ENCODE assay signal across 1 cellular context in the genomic region with DNA sequence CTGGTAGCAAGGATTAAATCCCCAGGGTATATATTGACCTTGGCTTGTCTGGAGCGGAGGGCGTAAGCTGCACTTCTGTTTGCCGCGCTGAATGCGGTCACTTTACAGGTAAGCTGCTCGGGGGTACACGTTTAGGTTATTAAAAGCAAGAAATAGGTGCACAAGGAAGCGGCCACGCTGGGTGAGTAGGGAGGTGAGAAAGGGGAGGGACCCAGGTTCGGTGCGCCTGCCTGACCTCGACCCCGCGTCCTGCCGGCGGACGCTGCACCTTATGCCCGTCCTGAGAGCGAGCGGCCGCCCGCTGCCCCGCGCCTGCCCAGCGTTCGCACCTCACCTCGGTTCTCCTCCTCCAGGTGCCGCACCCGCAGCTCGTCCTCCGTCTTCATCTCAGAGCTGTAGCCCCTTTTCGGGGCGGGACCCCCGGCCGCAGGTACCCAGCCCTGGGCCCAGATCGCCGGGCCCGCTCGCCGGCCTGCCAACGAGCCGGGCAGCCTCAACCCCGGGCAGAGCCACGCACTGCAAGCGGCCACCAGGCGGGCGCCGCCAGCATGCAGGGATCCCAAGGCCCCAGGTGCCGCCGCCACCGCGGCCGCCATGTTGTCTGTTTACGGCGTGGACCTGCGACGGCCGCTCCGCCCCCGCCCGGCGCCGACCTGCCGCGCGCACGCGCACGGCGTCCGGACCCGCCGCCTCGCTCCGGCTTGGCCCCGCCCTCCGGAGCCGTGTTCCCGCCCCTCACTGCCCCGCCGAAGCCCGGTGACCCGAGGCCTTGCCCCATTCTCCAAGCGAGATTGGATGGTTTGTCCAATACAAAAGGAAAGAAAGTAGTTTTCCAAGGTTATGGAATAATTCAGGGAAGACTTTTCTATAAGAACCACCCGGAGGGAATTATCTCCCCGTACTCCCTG.
A peak's percentile ranks its signal among the peaks of the same experiment; 100 is the strongest.
TF ChIP-seq lines count a peak whose summit lies in the region.

A gene with protein sequence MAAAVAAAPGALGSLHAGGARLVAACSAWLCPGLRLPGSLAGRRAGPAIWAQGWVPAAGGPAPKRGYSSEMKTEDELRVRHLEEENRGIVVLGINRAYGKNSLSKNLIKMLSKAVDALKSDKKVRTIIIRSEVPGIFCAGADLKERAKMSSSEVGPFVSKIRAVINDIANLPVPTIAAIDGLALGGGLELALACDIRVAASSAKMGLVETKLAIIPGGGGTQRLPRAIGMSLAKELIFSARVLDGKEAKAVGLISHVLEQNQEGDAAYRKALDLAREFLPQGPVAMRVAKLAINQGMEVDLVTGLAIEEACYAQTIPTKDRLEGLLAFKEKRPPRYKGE (minus strand): TSS at position 625 of the 908 bp plus-strand sequence. CDS start 29 bp downstream, at position 596.

TF ChIP-seq in HepG2, 621 proteins besides CTCF, POLR2A, EP300 and RAD21 (continued from another document and continues in another):
- TF ChIP-seq, protein P1, sequence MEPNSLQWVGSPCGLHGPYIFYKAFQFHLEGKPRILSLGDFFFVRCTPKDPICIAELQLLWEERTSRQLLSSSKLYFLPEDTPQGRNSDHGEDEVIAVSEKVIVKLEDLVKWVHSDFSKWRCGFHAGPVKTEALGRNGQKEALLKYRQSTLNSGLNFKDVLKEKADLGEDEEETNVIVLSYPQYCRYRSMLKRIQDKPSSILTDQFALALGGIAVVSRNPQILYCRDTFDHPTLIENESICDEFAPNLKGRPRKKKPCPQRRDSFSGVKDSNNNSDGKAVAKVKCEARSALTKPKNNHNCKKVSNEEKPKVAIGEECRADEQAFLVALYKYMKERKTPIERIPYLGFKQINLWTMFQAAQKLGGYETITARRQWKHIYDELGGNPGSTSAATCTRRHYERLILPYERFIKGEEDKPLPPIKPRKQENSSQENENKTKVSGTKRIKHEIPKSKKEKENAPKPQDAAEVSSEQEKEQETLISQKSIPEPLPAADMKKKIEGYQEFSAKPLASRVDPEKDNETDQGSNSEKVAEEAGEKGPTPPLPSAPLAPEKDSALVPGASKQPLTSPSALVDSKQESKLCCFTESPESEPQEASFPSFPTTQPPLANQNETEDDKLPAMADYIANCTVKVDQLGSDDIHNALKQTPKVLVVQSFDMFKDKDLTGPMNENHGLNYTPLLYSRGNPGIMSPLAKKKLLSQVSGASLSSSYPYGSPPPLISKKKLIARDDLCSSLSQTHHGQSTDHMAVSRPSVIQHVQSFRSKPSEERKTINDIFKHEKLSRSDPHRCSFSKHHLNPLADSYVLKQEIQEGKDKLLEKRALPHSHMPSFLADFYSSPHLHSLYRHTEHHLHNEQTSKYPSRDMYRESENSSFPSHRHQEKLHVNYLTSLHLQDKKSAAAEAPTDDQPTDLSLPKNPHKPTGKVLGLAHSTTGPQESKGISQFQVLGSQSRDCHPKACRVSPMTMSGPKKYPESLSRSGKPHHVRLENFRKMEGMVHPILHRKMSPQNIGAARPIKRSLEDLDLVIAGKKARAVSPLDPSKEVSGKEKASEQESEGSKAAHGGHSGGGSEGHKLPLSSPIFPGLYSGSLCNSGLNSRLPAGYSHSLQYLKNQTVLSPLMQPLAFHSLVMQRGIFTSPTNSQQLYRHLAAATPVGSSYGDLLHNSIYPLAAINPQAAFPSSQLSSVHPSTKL (CRISPR knock-in tag; IDR thresholded peaks at IDR 0.05): 0 out of 2 replicates have a peak, but pooled peaks have one; percentile 32
- TF ChIP-seq SP5 (CRISPR knock-in tag; IDR thresholded peaks at IDR 0.05; ENCODE audit: borderline replicate concordance, low read depth) (0 out of 2 replicates have a peak, but pooled peaks have one; percentile 15), ZNF33A (CRISPR knock-in tag; IDR thresholded peaks at IDR 0.05; ENCODE audit: borderline replicate concordance) (no peak), TMF1 (CRISPR knock-in tag; IDR thresholded peaks at IDR 0.05; ENCODE audit: low read depth) (0 out of 2 replicates have a peak, but pooled peaks have one; percentile 72), ZSCAN30 (CRISPR knock-in tag; IDR thresholded peaks at IDR 0.05) (no peak), HOXA3 (CRISPR knock-in tag; IDR thresholded peaks at IDR 0.05) (peak; percentile 93), NFYC (CRISPR knock-in tag; IDR thresholded peaks at IDR 0.05) (no peak), MTA1 (CRISPR knock-in tag; IDR thresholded peaks at IDR 0.05; ENCODE audit: borderline replicate concordance) (no peak), SALL2 (CRISPR knock-in tag; IDR thresholded peaks at IDR 0.05) (no peak), ZNF670 (CRISPR knock-in tag; IDR thresholded peaks at IDR 0.05; ENCODE audit: borderline replicate concordance) (no peak), HNRNPLL (IDR thresholded peaks at IDR 0.05; ENCODE audit: low read depth, low read length, poor library complexity, severe bottlenecking) (peak; percentile 52), SIN3B (IDR thresholded peaks at IDR 0.05; ENCODE audit: low read length) (no peak; the same call in 1 of the 2 replicates), DNMT3B (CRISPR knock-in tag; conservative IDR thresholded peaks at IDR 0.05) (no peak), TAF15 (IDR thresholded peaks at IDR 0.05; ENCODE audit: low read depth, low read length, poor library complexity, severe bottlenecking) (no peak), ZBTB38 (CRISPR knock-in tag; IDR thresholded peaks at IDR 0.05) (no peak), ZNF256 (CRISPR knock-in tag; conservative IDR thresholded peaks at IDR 0.05) (no peak), ZNF543 (CRISPR knock-in tag; IDR thresholded peaks at IDR 0.05) (no peak), MAFG (CRISPR knock-in tag; IDR thresholded peaks at IDR 0.05) (no peak), ZMYM4 (CRISPR knock-in tag; IDR thresholded peaks at IDR 0.05) (no peak), RNF2 (conservative IDR thresholded peaks at IDR 0.05; ENCODE audit: low read depth) (no peak), ZNF891 (CRISPR knock-in tag; IDR thresholded peaks at IDR 0.05) (peak; percentile 78), ZNF749 (CRISPR knock-in tag; IDR thresholded peaks at IDR 0.05; ENCODE audit: borderline replicate concordance) (0 out of 2 replicates have a peak, but pooled peaks have one; percentile 51), RARA (CRISPR knock-in tag; IDR thresholded peaks at IDR 0.05) (no peak), HCFC1 (IDR thresholded peaks at IDR 0.05; ENCODE audit: low read depth, low read length) (no peak), NAIF1 (CRISPR knock-in tag; IDR thresholded peaks at IDR 0.05; ENCODE audit: borderline replicate concordance) (no peak), ZNF598 (CRISPR knock-in tag; IDR thresholded peaks at IDR 0.05; ENCODE audit: borderline replicate concordance) (no peak), PITX1 (CRISPR knock-in tag; IDR thresholded peaks at IDR 0.05) (0 out of 2 replicates have a peak, but pooled peaks have one; percentile 16), ATAD3A (CRISPR knock-in tag; IDR thresholded peaks at IDR 0.05) (no peak), ZNF367 (CRISPR knock-in tag; IDR thresholded peaks at IDR 0.05; ENCODE audit: borderline replicate concordance) (no peak), ZNF782 (CRISPR knock-in tag; IDR thresholded peaks at IDR 0.05; ENCODE audit: borderline replicate concordance) (no peak), U2AF2 (IDR thresholded peaks at IDR 0.05; ENCODE audit: low read depth, low read length) (no peak), TEAD2 (CRISPR knock-in tag; IDR thresholded peaks at IDR 0.05) (no peak), ZNF124 (CRISPR knock-in tag; IDR thresholded peaks at IDR 0.05) (no peak), ZNF138 (CRISPR knock-in tag; IDR thresholded peaks at IDR 0.05; ENCODE audit: low read depth) (no peak), ESRRA (CRISPR knock-in tag; IDR thresholded peaks at IDR 0.05; ENCODE audit: low read depth) (peak; percentile 75; the same call in 1 of the 2 replicates), NR2F2 (IDR thresholded peaks at IDR 0.05; ENCODE audit: borderline replicate concordance, low read depth) (no peak), CBX2 (IDR thresholded peaks at IDR 0.05; ENCODE audit: low read depth, low read length) (no peak), CBX2 (CRISPR knock-in tag; IDR thresholded peaks at IDR 0.05; ENCODE audit: low read depth) (no peak), CEBPG (CRISPR knock-in tag; IDR thresholded peaks at IDR 0.05) (no peak), MEIS2 (CRISPR knock-in tag; IDR thresholded peaks at IDR 0.05) (peak; percentile 49; the same call in 1 of the 2 replicates), HMG20A (CRISPR knock-in tag; IDR thresholded peaks at IDR 0.05; ENCODE audit: borderline replicate concordance) (no peak), ZNF501 (CRISPR knock-in tag; IDR thresholded peaks at IDR 0.05) (peak; percentile 75)
- TF ChIP-seq, protein P2, sequence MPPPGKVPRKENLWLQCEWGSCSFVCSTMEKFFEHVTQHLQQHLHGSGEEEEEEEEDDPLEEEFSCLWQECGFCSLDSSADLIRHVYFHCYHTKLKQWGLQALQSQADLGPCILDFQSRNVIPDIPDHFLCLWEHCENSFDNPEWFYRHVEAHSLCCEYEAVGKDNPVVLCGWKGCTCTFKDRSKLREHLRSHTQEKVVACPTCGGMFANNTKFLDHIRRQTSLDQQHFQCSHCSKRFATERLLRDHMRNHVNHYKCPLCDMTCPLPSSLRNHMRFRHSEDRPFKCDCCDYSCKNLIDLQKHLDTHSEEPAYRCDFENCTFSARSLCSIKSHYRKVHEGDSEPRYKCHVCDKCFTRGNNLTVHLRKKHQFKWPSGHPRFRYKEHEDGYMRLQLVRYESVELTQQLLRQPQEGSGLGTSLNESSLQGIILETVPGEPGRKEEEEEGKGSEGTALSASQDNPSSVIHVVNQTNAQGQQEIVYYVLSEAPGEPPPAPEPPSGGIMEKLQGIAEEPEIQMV (CRISPR knock-in tag; IDR thresholded peaks at IDR 0.05; ENCODE audit: low read depth): peak; percentile 94
- TF ChIP-seq, protein P3, sequence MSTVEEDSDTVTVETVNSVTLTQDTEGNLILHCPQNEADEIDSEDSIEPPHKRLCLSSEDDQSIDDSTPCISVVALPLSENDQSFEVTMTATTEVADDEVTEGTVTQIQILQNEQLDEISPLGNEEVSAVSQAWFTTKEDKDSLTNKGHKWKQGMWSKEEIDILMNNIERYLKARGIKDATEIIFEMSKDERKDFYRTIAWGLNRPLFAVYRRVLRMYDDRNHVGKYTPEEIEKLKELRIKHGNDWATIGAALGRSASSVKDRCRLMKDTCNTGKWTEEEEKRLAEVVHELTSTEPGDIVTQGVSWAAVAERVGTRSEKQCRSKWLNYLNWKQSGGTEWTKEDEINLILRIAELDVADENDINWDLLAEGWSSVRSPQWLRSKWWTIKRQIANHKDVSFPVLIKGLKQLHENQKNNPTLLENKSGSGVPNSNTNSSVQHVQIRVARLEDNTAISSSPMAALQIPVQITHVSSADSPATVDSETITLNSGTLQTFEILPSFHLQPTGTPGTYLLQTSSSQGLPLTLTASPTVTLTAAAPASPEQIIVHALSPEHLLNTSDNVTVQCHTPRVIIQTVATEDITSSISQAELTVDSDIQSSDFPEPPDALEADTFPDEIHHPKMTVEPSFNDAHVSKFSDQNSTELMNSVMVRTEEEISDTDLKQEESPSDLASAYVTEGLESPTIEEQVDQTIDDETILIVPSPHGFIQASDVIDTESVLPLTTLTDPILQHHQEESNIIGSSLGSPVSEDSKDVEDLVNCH (CRISPR knock-in tag; IDR thresholded peaks at IDR 0.05): no peak
- TF ChIP-seq, protein P4, sequence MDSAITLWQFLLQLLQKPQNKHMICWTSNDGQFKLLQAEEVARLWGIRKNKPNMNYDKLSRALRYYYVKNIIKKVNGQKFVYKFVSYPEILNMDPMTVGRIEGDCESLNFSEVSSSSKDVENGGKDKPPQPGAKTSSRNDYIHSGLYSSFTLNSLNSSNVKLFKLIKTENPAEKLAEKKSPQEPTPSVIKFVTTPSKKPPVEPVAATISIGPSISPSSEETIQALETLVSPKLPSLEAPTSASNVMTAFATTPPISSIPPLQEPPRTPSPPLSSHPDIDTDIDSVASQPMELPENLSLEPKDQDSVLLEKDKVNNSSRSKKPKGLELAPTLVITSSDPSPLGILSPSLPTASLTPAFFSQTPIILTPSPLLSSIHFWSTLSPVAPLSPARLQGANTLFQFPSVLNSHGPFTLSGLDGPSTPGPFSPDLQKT (CRISPR knock-in tag; IDR thresholded peaks at IDR 0.05; ENCODE audit: borderline replicate concordance): no peak
- TF ChIP-seq, protein P5, sequence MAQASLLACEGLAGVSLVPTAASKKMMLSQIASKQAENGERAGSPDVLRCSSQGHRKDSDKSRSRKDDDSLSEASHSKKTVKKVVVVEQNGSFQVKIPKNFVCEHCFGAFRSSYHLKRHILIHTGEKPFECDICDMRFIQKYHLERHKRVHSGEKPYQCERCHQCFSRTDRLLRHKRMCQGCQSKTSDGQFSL (CRISPR knock-in tag; IDR thresholded peaks at IDR 0.05): no peak; the same call in 1 of the 2 replicates
- TF ChIP-seq, protein P6, sequence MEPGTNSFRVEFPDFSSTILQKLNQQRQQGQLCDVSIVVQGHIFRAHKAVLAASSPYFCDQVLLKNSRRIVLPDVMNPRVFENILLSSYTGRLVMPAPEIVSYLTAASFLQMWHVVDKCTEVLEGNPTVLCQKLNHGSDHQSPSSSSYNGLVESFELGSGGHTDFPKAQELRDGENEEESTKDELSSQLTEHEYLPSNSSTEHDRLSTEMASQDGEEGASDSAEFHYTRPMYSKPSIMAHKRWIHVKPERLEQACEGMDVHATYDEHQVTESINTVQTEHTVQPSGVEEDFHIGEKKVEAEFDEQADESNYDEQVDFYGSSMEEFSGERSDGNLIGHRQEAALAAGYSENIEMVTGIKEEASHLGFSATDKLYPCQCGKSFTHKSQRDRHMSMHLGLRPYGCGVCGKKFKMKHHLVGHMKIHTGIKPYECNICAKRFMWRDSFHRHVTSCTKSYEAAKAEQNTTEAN (CRISPR knock-in tag; conservative IDR thresholded peaks at IDR 0.05): peak; percentile 46; the same call in 1 of the 2 replicates
- TF ChIP-seq, protein P7, sequence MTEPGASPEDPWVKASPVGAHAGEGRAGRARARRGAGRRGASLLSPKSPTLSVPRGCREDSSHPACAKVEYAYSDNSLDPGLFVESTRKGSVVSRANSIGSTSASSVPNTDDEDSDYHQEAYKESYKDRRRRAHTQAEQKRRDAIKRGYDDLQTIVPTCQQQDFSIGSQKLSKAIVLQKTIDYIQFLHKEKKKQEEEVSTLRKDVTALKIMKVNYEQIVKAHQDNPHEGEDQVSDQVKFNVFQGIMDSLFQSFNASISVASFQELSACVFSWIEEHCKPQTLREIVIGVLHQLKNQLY (CRISPR knock-in tag; IDR thresholded peaks at IDR 0.05): no peak
- TF ChIP-seq, protein P8, sequence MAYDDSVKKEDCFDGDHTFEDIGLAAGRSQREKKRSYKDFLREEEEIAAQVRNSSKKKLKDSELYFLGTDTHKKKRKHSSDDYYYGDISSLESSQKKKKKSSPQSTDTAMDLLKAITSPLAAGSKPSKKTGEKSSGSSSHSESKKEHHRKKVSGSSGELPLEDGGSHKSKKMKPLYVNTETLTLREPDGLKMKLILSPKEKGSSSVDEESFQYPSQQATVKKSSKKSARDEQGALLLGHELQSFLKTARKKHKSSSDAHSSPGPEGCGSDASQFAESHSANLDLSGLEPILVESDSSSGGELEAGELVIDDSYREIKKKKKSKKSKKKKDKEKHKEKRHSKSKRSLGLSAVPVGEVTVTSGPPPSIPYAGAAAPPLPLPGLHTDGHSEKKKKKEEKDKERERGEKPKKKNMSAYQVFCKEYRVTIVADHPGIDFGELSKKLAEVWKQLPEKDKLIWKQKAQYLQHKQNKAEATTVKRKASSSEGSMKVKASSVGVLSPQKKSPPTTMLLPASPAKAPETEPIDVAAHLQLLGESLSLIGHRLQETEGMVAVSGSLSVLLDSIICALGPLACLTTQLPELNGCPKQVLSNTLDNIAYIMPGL (CRISPR knock-in tag; IDR thresholded peaks at IDR 0.05; ENCODE audit: borderline replicate concordance in 1 of 2, low read depth in 1 of 2): peak; percentile 30 to 53; a peak in 1 of 4 replicates
- TF ChIP-seq, protein P9, sequence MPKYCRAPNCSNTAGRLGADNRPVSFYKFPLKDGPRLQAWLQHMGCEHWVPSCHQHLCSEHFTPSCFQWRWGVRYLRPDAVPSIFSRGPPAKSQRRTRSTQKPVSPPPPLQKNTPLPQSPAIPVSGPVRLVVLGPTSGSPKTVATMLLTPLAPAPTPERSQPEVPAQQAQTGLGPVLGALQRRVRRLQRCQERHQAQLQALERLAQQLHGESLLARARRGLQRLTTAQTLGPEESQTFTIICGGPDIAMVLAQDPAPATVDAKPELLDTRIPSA (CRISPR knock-in tag; IDR thresholded peaks at IDR 0.05; ENCODE audit: borderline replicate concordance): no peak
